8 cellular contexts compared by ENCODE assay signal in genomic region chr3:172591876-172592771, GRCh38.
A peak's percentile ranks its signal among the peaks of the same experiment; 100 is the strongest.
DNase-seq lines count a peak whose midpoint lies in the region; ATAC-seq, FAIRE-seq and TF ChIP-seq lines count a peak whose summit lies in the region.

No MANE protein-coding gene starts in this region.

- intact Hi-C loops in left ventricle myocardium inferior (cut with micrococcal nuclease), result loop anchor here (5.0 kb wide), 1 partner anchor 75 kb away; no protein-coding TSS in a partner anchor

- no peaks in the 10 kb centered on the region for H4K20me1 ChIP-seq in BLaER1 treated with 17β-estradiol and CSF1 and Interleukin-3, amounts not matched to agents 10 nM and 100 nM

- H3K36me3 ChIP-seq in BLaER1 treated with 17β-estradiol and CSF1 and Interleukin-3, amounts not matched to agents 10 nM and 100 nM, result no peaks in the 10 kb centered on the region
- H3K36me3 ChIP-seq in small intestine (ENCODE audit: control insufficient read depth in 2 of 2, insufficient read depth in 2 of 2, low read length in 2 of 2), result no peaks in the 10 kb centered on the region
- H3K36me3 ChIP-seq in left ventricle myocardium inferior, result no peaks in the 10 kb centered on the region

- peak overlapping the region; percentile 58 to 93 (median 83) for H3K4me2 ChIP-seq in BLaER1 treated with 17β-estradiol and CSF1 and Interleukin-3, amounts not matched to agents 10 nM and 100 nM

- peaks cover 14 to 31% (median 26%) of the 10 kb centered on the region in 11 experiments; a peak in 21 of 22 replicates for H3K9me3 ChIP-seq in BLaER1 treated with 17β-estradiol and CSF1 and Interleukin-3, amounts not matched to agents 10 nM and 100 nM (replicated peaks in 1 of 11)
- no peaks in the 10 kb centered on the region for H3K9me3 ChIP-seq in small intestine (ENCODE audit: control insufficient read depth, low read depth)
- H3K9me3 ChIP-seq in left ventricle myocardium inferior (replicated peaks), result peaks cover 22% of the 10 kb centered on the region

- peak overlapping the region; percentile 27 to 83 (median 68) for H3K27ac ChIP-seq in BLaER1 treated with 17β-estradiol and CSF1 and Interleukin-3, amounts not matched to agents 10 nM and 100 nM
- H3K27ac ChIP-seq in small intestine (ENCODE audit: low read depth in 1 of 2, low read length in 1 of 2), result peak overlapping the region; percentile 27 to 82
- H3K27ac ChIP-seq in left ventricle myocardium inferior (replicated peaks), result no peak overlapping the region

- FAIRE-seq in small intestine (lab: Jason Lieb, UNC), result no peak

- peak; percentile 36 for DNase-seq in HT-29 (ENCODE audit: low spot score)
- peak; percentile 45 for DNase-seq in activated CD8-positive, alpha-beta memory T cell treated with anti-CD3 and anti-CD28 coated beads, Interleukin-2, amount 50 U/mL, for 4 hours
- peak; percentile 87 for DNase-seq in small intestine
- DNase-seq in left ventricle myocardium inferior, result no peak
- no peak for DNase-seq in hepatic stellate cell (ENCODE audit: low spot score)
- DNase-seq in SHP77 treated with DMSO at 0.1 percent for 48 hours (lab: John Stamatoyannopoulos, UW), result no peak

- WGBS in small intestine, 3 donors, result 25 to 50% (median 27%) methylated on average over 11 of the region's 11 CpGs

- no peaks in the 10 kb centered on the region for H3K27me3 ChIP-seq in BLaER1 treated with 17β-estradiol and CSF1 and Interleukin-3, amounts not matched to agents 10 nM and 100 nM
- H3K27me3 ChIP-seq in small intestine (ENCODE audit: control insufficient read depth in 2 of 2, insufficient read depth in 2 of 2, low read length in 2 of 2), result no peaks in the 10 kb centered on the region
- H3K27me3 ChIP-seq in left ventricle myocardium inferior (ENCODE audit: low read depth), result no peaks in the 10 kb centered on the region

- peaks cover 20 to 69% (median 49%) of the 10 kb centered on the region in 10 experiments for H3K4me1 ChIP-seq in BLaER1 treated with 17β-estradiol and CSF1 and Interleukin-3, amounts not matched to agents 10 nM and 100 nM
- peaks cover 14 to 18% of the 10 kb centered on the region in 2 donors for H3K4me1 ChIP-seq in small intestine (ENCODE audit: control insufficient read depth in 2 of 2, insufficient read depth in 1 of 2, low read depth in 1 of 2, low read length in 1 of 2)
- peaks cover 32% of the 10 kb centered on the region for H3K4me1 ChIP-seq in left ventricle myocardium inferior

- no peak for TF ChIP-seq CTCF in left ventricle myocardium inferior (IDR thresholded peaks at IDR 0.05; ENCODE audit: borderline replicate concordance)

- H3K4me3 ChIP-seq in BLaER1 treated with 17β-estradiol and CSF1 and Interleukin-3, amounts not matched to agents 10 nM and 100 nM, result peak overlapping the region in 3 of 10 experiments; percentile 16 to 36 (median 34); a peak in 5 of 20 replicates
- H3K4me3 ChIP-seq in small intestine (ENCODE audit: low read depth in 1 of 2, low read length in 2 of 2) (no peak overlapping the region), left ventricle myocardium inferior (no peak overlapping the region)

- peak overlapping the region in 8 of 11 experiments; percentile 44 to 67 (median 46); a peak in 12 of 22 replicates for H3K9ac ChIP-seq in BLaER1 treated with 17β-estradiol and CSF1 and Interleukin-3, amounts not matched to agents 10 nM and 100 nM

- peak; percentile 83 for ATAC-seq in GM21367 (IDR thresholded peaks at IDR 0.05; ENCODE audit: unreplicated experiment)

Comparison
In these comparisons a context has a peak if more than half of its experiments do, and no peak if none do; other contexts are left out.
1. DNase-seq: peak in HT-29 (single experiment), activated CD8-positive, alpha-beta memory T cell treated with anti-CD3 and anti-CD28 coated beads, Interleukin-2, amount 50 U/mL, for 4 hours (single experiment) and small intestine (single experiment); none in left ventricle myocardium inferior (single experiment), hepatic stellate cell (single experiment) and SHP77 treated with DMSO at 0.1 percent for 48 hours (single experiment).